23 cellular contexts compared by ENCODE assay signal in the genomic region with DNA sequence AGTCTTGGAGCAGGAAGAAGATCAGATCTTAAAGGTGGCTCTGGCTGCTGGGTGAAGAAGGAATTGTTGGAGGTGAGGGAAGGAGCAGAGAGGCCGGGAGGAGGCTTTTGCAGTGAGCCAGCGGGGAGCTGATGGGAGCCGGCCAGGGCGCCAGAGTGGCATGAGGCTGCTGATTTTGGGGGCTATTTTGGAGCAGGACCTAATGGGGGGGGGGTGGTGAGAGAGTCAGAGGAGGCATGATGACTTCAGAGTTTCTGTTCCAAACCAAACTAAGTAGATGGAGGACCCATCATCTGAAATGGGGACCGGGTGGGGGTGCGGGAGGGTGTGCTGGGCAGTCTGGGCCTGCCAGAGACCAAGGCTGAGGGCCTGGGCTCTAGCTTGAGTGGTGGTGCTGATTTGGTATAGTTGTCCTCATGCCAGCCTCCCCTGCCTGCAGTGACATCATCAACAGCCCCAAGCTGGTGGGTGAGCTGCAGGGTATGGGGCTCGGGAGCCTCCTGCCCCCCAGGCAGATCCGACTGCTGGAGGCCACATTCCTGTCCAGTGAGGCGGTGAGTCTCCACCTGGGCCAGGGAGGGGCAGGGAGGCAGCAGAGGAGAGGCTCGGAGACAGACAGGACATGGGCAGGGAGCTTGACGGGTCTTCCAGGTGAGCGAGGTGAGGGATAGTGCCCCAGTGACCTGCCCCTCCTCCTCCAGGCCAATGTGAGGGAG. TPM values are rescaled to one million over a fixed set of nuclear protein-coding genes. Genes with fewer than 3 reads are reported as not detected.
DNase-seq lines count a peak whose midpoint lies in the region; ATAC-seq and TF ChIP-seq lines count a peak whose summit lies in the region.
"Had no signal": no experiment of that assay in that cellular context is flagged by ENCODE, and none has a peak within 500 bp of the region (broad histone marks: within the 10 kb centered on the region; RNA-seq: fewer than 3 reads in every experiment).

No MANE protein-coding gene starts in this region.

- POLR2A ChIA-PET in MCF 10A (lab: Yijun Ruan, JAX), result interaction anchor here (0.6 to 2.0 kb wide), 7 partner anchors 8 to 206 kb away, joined by 3 to 10 read pairs (median 5); no protein-coding TSS in a partner anchor

- H3K36me3 ChIP-seq in left ventricle myocardium inferior, result peaks cover 59% of the 10 kb centered on the region
- peaks cover 8% of the 10 kb centered on the region for H3K36me3 ChIP-seq in mesendoderm (ENCODE audit: control insufficient read depth, insufficient read depth, low read length)

- DNase-seq in left ventricle myocardium inferior (no peak), Right ventricle myocardium superior (no peak), MCF 10A (ENCODE audit: unreplicated experiment) (no peak), mesendoderm (peak; percentile 50), cerebellar cortex (ENCODE audit: low spot score) (no peak), CD14-positive monocyte (ENCODE audit: low spot score) (no peak), globus pallidus (ENCODE audit: low spot score) (no peak)
- DNase-seq: activated CD4-positive, alpha-beta T cell treated with anti-CD3 and anti-CD28 coated beads for 4 hours; Karpas-422; NCI-H1417 treated with DMSO at 0.1 percent for 48 hours; NCI-H345; stimulated activated CD4-positive, alpha-beta T cell treated with anti-CD3 and anti-CD28 coated beads, Interleukin-2, amount 100 ng/mL, for 24 hours; T-helper 9 cell had no signal

- no peak overlapping the region for H3K4me2 ChIP-seq in mesendoderm (ENCODE audit: low read length)

- no peak overlapping the region for H3K56ac ChIP-seq in mesendoderm (ENCODE audit: low read length)

- H3K4me1 Mint-ChIP-seq in MCF 10A (ENCODE audit: insufficient read depth, unreplicated experiment) (peaks cover 45% of the 10 kb centered on the region), CD14-positive monocyte (peaks cover 32% of the 10 kb centered on the region)
- H3K4me1 Mint-ChIP-seq: activated naive CD4-positive, alpha-beta T cell treated with anti-CD3 and anti-CD28 coated beads, Interleukin-2, amount 50 U/mL, for 24 hours had no signal

- intact Hi-C loops in left ventricle myocardium inferior (cut with micrococcal nuclease), result no loop called here
- intact Hi-C loops in Right ventricle myocardium superior (cut with DNase I), result no loop called here
- intact Hi-C loops in MCF 10A (cut with micrococcal nuclease), result no loop called here
- intact Hi-C loops in CD14-positive monocyte (cut with micrococcal nuclease), result no loop called here

- ATAC-seq in Right ventricle myocardium superior (ENCODE audit: poor library complexity) (no peak), HG03565 (IDR thresholded peaks at IDR 0.05; ENCODE audit: unreplicated experiment) (no peak)
- ATAC-seq: GM12878; lower lobe of right lung; natural killer cell treated with Interleukin-12 subunit alpha and Interleukin-12 subunit beta and Interleukin-15 and Interleukin-18, amount 100 ng/mL, for 72 hours had no signal

- peaks cover 2% of the 10 kb centered on the region for H3K79me1 ChIP-seq in mesendoderm (ENCODE audit: low read length)

- H2BK5ac ChIP-seq in mesendoderm (ENCODE audit: low read length), result no peak overlapping the region

- H3K27me3 ChIP-seq in left ventricle myocardium inferior (ENCODE audit: low read depth), result no peaks in the 10 kb centered on the region
- H3K27me3 ChIP-seq in mesendoderm (ENCODE audit: insufficient read depth, low read length, poor library complexity), result no peaks in the 10 kb centered on the region
- H3K27me3 ChIP-seq: right atrium auricular region, SJSA1 had no signal

- TF ChIP-seq CTCF in left ventricle myocardium inferior (IDR thresholded peaks at IDR 0.05; ENCODE audit: borderline replicate concordance) (no peak), MCF 10A (IDR thresholded peaks at IDR 0.05; ENCODE audit: unreplicated experiment) (no peak), CD14-positive monocyte (IDR thresholded peaks at IDR 0.05) (no peak)

- H4K5ac ChIP-seq in mesendoderm (ENCODE audit: low read length), result no peak overlapping the region

- peak overlapping the region; percentile 33 for H3K27ac ChIP-seq in left ventricle myocardium inferior (replicated peaks)
- H3K27ac ChIP-seq in mesendoderm (ENCODE audit: low read depth, low read length), result no peak overlapping the region
- H3K27ac ChIP-seq: 22Rv1, lower lobe of right lung, right atrium auricular region, SJSA1 had no signal

- no TSS peak for BruUV-seq in MCF 10A (replicated peaks; lab: Mats Ljungman, UMichigan)

- H3K18ac ChIP-seq in mesendoderm (ENCODE audit: low read length), result no peak overlapping the region

- no peak overlapping the region for H3K4ac ChIP-seq in mesendoderm (ENCODE audit: low read depth, low read length)

- no peak overlapping the region for H4K8ac ChIP-seq in mesendoderm (ENCODE audit: low read depth, low read length)

- CTCF ChIA-PET in MCF 10A (lab: Yijun Ruan, JAX), result interaction anchor here (0.6 to 7.3 kb wide), 4 partner anchors 8 to 163 kb away, joined by 3 to 50 read pairs (median 6); no protein-coding TSS in a partner anchor

- H3K36me3 Mint-ChIP-seq in MCF 10A (ENCODE audit: insufficient read depth, unreplicated experiment), result no peaks in the 10 kb centered on the region
- peaks cover 81 to 93% of the 10 kb centered on the region in 2 donors for H3K36me3 Mint-ChIP-seq in CD14-positive monocyte
- H3K36me3 Mint-ChIP-seq: activated naive CD4-positive, alpha-beta T cell treated with anti-CD3 and anti-CD28 coated beads, Interleukin-2, amount 50 U/mL, for 24 hours; natural killer cell treated with Interleukin-12 subunit alpha and Interleukin-12 subunit beta and Interleukin-15 and Interleukin-18, amount 100 ng/mL, for 72 hours had no signal

- H3K4me1 ChIP-seq in left ventricle myocardium inferior, result peaks cover 79% of the 10 kb centered on the region
- H3K4me1 ChIP-seq in mesendoderm (ENCODE audit: control insufficient read depth, low read depth, low read length), result no peaks in the 10 kb centered on the region

- H3K27me3 Mint-ChIP-seq in MCF 10A (ENCODE audit: insufficient read depth, unreplicated experiment) (no peaks in the 10 kb centered on the region), CD14-positive monocyte (ENCODE audit: low read depth in 3 of 3) (peaks cover 0 to 1% (median 0%) of the 10 kb centered on the region in 3 donors)
- H3K27me3 Mint-ChIP-seq: activated naive CD4-positive, alpha-beta T cell treated with anti-CD3 and anti-CD28 coated beads, Interleukin-2, amount 50 U/mL, for 24 hours had no signal

- H3K27ac Mint-ChIP-seq in MCF 10A (ENCODE audit: low read depth, unreplicated experiment), result peak overlapping the region; percentile 11
- peak overlapping the region in 2 of 7 donors; percentile 76 to 82 for H3K27ac Mint-ChIP-seq in CD14-positive monocyte
- H3K27ac Mint-ChIP-seq: activated naive CD4-positive, alpha-beta T cell treated with anti-CD3 and anti-CD28 coated beads, Interleukin-2, amount 50 U/mL, for 24 hours; natural killer cell treated with Interleukin-12 subunit alpha and Interleukin-12 subunit beta and Interleukin-15 and Interleukin-18, amount 100 ng/mL, for 72 hours had no signal

- no peak overlapping the region for H2BK15ac ChIP-seq in mesendoderm (replicated peaks; ENCODE audit: low read depth)

- H3K9ac ChIP-seq in mesendoderm (ENCODE audit: low read length), result no peak overlapping the region

- H3K23ac ChIP-seq in mesendoderm (ENCODE audit: low read length), result no peak overlapping the region

- no peaks in the 10 kb centered on the region for H3K9me3 Mint-ChIP-seq in MCF 10A (ENCODE audit: unreplicated experiment)
- no peaks in the 10 kb centered on the region for H3K9me3 Mint-ChIP-seq in CD14-positive monocyte
- H3K9me3 Mint-ChIP-seq: activated naive CD4-positive, alpha-beta T cell treated with anti-CD3 and anti-CD28 coated beads, Interleukin-2, amount 50 U/mL, for 24 hours; natural killer cell treated with Interleukin-12 subunit alpha and Interleukin-12 subunit beta and Interleukin-15 and Interleukin-18, amount 100 ng/mL, for 72 hours had no signal

- no peaks in the 10 kb centered on the region for H3K79me2 ChIP-seq in mesendoderm (ENCODE audit: control insufficient read depth, insufficient read depth, low read length)

- H3K4me3 Mint-ChIP-seq in MCF 10A (ENCODE audit: unreplicated experiment), result peak overlapping the region; percentile 37
- no peak overlapping the region for H3K4me3 Mint-ChIP-seq in CD14-positive monocyte
- H3K4me3 Mint-ChIP-seq: activated naive CD4-positive, alpha-beta T cell treated with anti-CD3 and anti-CD28 coated beads, Interleukin-2, amount 50 U/mL, for 24 hours; natural killer cell treated with Interleukin-12 subunit alpha and Interleukin-12 subunit beta and Interleukin-15 and Interleukin-18, amount 100 ng/mL, for 72 hours had no signal

- H3K9me3 ChIP-seq in left ventricle myocardium inferior (replicated peaks), result no peaks in the 10 kb centered on the region
- H3K9me3 ChIP-seq: lower lobe of right lung, right atrium auricular region, SJSA1 had no signal

- H2BK120ac ChIP-seq in mesendoderm (ENCODE audit: low read depth, low read length), result no peak overlapping the region

- H3K4me3 ChIP-seq in left ventricle myocardium inferior, result no peak overlapping the region
- H3K4me3 ChIP-seq in mesendoderm (ENCODE audit: low read length), result no peak overlapping the region
- H3K4me3 ChIP-seq: GM12878, lower lobe of right lung, right atrium auricular region, SJSA1 had no signal

- WGBS in mesendoderm (ENCODE audit: extremely low coverage, insufficient coverage, low lambda C conversion rate), result no CpG with 5 or more reads among the region's 12 CpGs

- no peak overlapping the region for H2AK5ac ChIP-seq in mesendoderm (ENCODE audit: low read length)

RNA-seq across cellular contexts. Expression of gene TNFAIP2, which starts 6.2 kb away (rescaled TPM):
- total RNA-seq in left ventricle myocardium inferior (40.1 TPM), Right ventricle myocardium superior (46.7 TPM), MCF 10A (2022) (17.9 and 19.1 TPM in 2 replicates)
- 30.9 TPM for polyA plus RNA-seq in mesendoderm (2013, experiment 1 of 2)
- 29.3 TPM for polyA plus RNA-seq in mesendoderm (2013, experiment 2 of 2)
- 10 to 100 TPM; 41.5 to 50.8 TPM for polyA plus RNA-seq in CD14-positive monocyte

RNA-seq across cellular contexts. Expression of gene EXOC3L4, which starts 34.9 kb away (rescaled TPM):
- total RNA-seq in left ventricle myocardium inferior, result 0.66 TPM
- total RNA-seq in Right ventricle myocardium superior, result 0.38 TPM
- not detected in 2 replicates for total RNA-seq in MCF 10A (2022)
- polyA plus RNA-seq in mesendoderm (2013, experiment 1 of 2), result 0.10 TPM
- not detected for polyA plus RNA-seq in mesendoderm (2013, experiment 2 of 2)
- not detected for polyA plus RNA-seq in CD14-positive monocyte
- total RNA-seq: bronchial epithelial cell; GM12878; natural killer cell treated with Interleukin-12 subunit alpha and Interleukin-12 subunit beta and Interleukin-15 and Interleukin-18, amount 100 ng/mL, for 72 hours had no signal
- polyA plus RNA-seq: GM12878 had no signal

RNA-seq across cellular contexts. Expression of gene LBHD2, which starts 45.4 kb away (rescaled TPM):
- total RNA-seq in left ventricle myocardium inferior (not detected), Right ventricle myocardium superior (not detected), MCF 10A (2022) (not detected in 2 replicates)
- not detected for polyA plus RNA-seq in mesendoderm (2013, experiment 1 of 2)
- not detected for polyA plus RNA-seq in mesendoderm (2013, experiment 2 of 2)
- not detected for polyA plus RNA-seq in CD14-positive monocyte
- total RNA-seq: bronchial epithelial cell; G401; GM12878; lower lobe of right lung; natural killer cell treated with Interleukin-12 subunit alpha and Interleukin-12 subunit beta and Interleukin-15 and Interleukin-18, amount 100 ng/mL, for 72 hours; right atrium auricular region had no signal
- polyA plus RNA-seq: GM12878 had no signal
